ENCODE assay signal across 1 cellular context in the genomic region with DNA sequence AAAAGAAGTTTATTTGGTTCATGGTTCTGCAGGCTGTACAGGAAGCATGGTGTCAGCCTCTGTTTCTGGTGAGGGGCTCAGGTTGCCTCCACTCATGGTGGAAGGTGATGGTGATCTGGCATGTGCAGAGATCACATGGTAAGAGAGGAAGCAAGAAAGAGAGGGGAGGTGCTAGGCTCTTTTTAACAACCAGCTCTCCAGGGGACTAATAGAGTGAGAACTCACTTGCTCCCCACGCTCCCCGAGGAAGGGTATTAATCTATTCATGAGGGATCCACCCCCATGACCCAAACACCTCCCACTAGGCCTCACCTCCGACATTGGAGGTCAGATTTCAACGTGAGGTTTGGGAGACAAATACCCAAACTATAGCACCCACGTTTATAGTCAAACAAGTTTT.
TF ChIP-seq lines count a peak whose summit lies in the region.

No MANE protein-coding gene starts in this region.

TF ChIP-seq in WTC11, 78 proteins besides CTCF, POLR2A, EP300 and RAD21 (continued from another document):
- TF ChIP-seq, protein P1, sequence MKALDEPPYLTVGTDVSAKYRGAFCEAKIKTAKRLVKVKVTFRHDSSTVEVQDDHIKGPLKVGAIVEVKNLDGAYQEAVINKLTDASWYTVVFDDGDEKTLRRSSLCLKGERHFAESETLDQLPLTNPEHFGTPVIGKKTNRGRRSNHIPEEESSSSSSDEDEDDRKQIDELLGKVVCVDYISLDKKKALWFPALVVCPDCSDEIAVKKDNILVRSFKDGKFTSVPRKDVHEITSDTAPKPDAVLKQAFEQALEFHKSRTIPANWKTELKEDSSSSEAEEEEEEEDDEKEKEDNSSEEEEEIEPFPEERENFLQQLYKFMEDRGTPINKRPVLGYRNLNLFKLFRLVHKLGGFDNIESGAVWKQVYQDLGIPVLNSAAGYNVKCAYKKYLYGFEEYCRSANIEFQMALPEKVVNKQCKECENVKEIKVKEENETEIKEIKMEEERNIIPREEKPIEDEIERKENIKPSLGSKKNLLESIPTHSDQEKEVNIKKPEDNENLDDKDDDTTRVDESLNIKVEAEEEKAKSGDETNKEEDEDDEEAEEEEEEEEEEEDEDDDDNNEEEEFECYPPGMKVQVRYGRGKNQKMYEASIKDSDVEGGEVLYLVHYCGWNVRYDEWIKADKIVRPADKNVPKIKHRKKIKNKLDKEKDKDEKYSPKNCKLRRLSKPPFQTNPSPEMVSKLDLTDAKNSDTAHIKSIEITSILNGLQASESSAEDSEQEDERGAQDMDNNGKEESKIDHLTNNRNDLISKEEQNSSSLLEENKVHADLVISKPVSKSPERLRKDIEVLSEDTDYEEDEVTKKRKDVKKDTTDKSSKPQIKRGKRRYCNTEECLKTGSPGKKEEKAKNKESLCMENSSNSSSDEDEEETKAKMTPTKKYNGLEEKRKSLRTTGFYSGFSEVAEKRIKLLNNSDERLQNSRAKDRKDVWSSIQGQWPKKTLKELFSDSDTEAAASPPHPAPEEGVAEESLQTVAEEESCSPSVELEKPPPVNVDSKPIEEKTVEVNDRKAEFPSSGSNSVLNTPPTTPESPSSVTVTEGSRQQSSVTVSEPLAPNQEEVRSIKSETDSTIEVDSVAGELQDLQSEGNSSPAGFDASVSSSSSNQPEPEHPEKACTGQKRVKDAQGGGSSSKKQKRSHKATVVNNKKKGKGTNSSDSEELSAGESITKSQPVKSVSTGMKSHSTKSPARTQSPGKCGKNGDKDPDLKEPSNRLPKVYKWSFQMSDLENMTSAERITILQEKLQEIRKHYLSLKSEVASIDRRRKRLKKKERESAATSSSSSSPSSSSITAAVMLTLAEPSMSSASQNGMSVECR (CRISPR knock-in tag; IDR thresholded peaks at IDR 0.05; ENCODE audit: borderline replicate concordance): no peak
- TF ChIP-seq MYBL2 (CRISPR knock-in tag; IDR thresholded peaks at IDR 0.05): no peak
